Comparison of ENCODE assay signal across 27 cellular contexts in the genomic region with DNA sequence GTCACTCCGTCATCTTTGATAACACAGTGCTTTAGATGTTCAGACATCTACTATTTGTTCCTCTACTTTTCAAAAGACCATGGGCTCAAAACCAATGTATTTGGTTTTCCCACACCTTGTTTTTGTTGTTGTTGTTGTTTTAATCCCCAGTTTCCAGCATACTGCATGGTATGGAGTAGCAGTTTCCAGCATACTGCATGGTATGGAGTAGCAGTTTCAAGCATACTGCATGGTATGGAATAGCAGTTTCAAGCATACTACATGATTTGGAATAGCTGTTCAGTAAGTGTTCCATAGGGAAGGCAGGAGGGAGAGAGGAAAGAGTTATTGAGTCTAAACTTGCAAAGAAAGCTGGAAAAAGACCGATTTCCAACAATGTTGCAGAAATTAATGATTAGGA.
"Had no signal": no experiment of that assay in that cellular context is flagged by ENCODE, and none has a peak within 500 bp of the region (broad histone marks: within the 10 kb centered on the region; RNA-seq: fewer than 3 reads in every experiment).

No MANE protein-coding gene starts in this region.

- H3K9me3 Mint-ChIP-seq: activated B cell treated with CpG ODN at 0.5 μM for 24 hours; activated naive CD4-positive, alpha-beta T cell treated with anti-CD3 and anti-CD28 coated beads, Interleukin-2, amount 50 U/mL, for 24 hours; activated naive CD8-positive, alpha-beta T cell treated with anti-CD3 and anti-CD28 coated beads, Interleukin-2, amount 50 U/mL, for 24 hours; activated T-helper 2 cell treated with anti-CD3 and anti-CD28 coated beads, Interferon-gamma antibody, Interleukin-2, Interleukin-4, amounts not matched to agents 10 μg/mL and 5 μg/mL and 100 μg/mL, durations not matched to agents 14 hours and 24 hours and 36 hours; nephron; T-helper 2 cell treated with Interferon-gamma antibody and Interleukin-4, amounts not matched to agents 5 μg/mL and 100 μg/mL, for 36 hours had no signal

- H3K9me3 ChIP-seq: breast epithelium, heart right ventricle, left ventricle myocardium inferior, testis, transverse colon, uterus had no signal

- H3K4me3 Mint-ChIP-seq: activated B cell treated with CpG ODN at 0.5 μM for 24 hours; activated CD4-positive, alpha-beta T cell treated with anti-CD3 and anti-CD28 coated beads for 36 hours; activated CD8-positive, alpha-beta memory T cell treated with anti-CD3 and anti-CD28 coated beads, Interleukin-2, amount 10 ng/mL, durations not matched to agents 7 days and 5 days; activated CD8-positive, alpha-beta T cell treated with anti-CD3 and anti-CD28 coated beads, Interleukin-2, amount 10 ng/mL, durations not matched to agents 7 days and 5 days; activated naive CD4-positive, alpha-beta T cell treated with anti-CD3 and anti-CD28 coated beads, Interleukin-2, amount 50 U/mL, for 24 hours; activated naive CD8-positive, alpha-beta T cell treated with anti-CD3 and anti-CD28 coated beads, Interleukin-2, amount 50 U/mL, for 24 hours; nephron; T-helper 2 cell treated with Interferon-gamma antibody and Interleukin-4, amounts not matched to agents 5 μg/mL and 100 μg/mL, for 36 hours had no signal

- H3K27ac ChIP-seq: breast epithelium, heart right ventricle, left ventricle myocardium inferior, testis, transverse colon, uterus had no signal

- H3K27me3 Mint-ChIP-seq: activated naive CD4-positive, alpha-beta T cell treated with anti-CD3 and anti-CD28 coated beads, Interleukin-2, amount 50 U/mL, for 24 hours had no signal

- H3K36me3 ChIP-seq: breast epithelium, heart right ventricle, left ventricle myocardium inferior, transverse colon, uterus had no signal

- H3K4me3 ChIP-seq: breast epithelium, heart right ventricle, left ventricle myocardium inferior, lung, testis, transverse colon, uterus had no signal

- FAIRE-seq: colon, islet of Langerhans had no signal

- H3K4me1 ChIP-seq: breast epithelium, heart right ventricle, left ventricle myocardium inferior, testis, transverse colon, uterus had no signal

- H3K36me3 Mint-ChIP-seq: activated CD8-positive, alpha-beta memory T cell treated with anti-CD3 and anti-CD28 coated beads, Interleukin-2, amount 10 ng/mL, durations not matched to agents 7 days and 5 days; activated naive CD4-positive, alpha-beta T cell treated with anti-CD3 and anti-CD28 coated beads, Interleukin-2, amount 50 U/mL, for 24 hours had no signal

- H3K27ac Mint-ChIP-seq: activated B cell treated with CpG ODN at 0.5 μM for 24 hours; activated CD4-positive, alpha-beta T cell treated with anti-CD3 and anti-CD28 coated beads for 36 hours; activated CD8-positive, alpha-beta memory T cell treated with anti-CD3 and anti-CD28 coated beads, Interleukin-2, amount 10 ng/mL, durations not matched to agents 7 days and 5 days; activated CD8-positive, alpha-beta T cell treated with anti-CD3 and anti-CD28 coated beads, Interleukin-2, amount 10 ng/mL, durations not matched to agents 7 days and 5 days; activated naive CD4-positive, alpha-beta T cell treated with anti-CD3 and anti-CD28 coated beads, Interleukin-2, amount 50 U/mL, for 24 hours; activated naive CD8-positive, alpha-beta T cell treated with anti-CD3 and anti-CD28 coated beads, Interleukin-2, amount 50 U/mL, for 24 hours; activated T-helper 2 cell treated with anti-CD3 and anti-CD28 coated beads, Interferon-gamma antibody, Interleukin-2, Interleukin-4, amounts not matched to agents 10 μg/mL and 5 μg/mL and 100 μg/mL, durations not matched to agents 14 hours and 24 hours and 36 hours; nephron; T-helper 2 cell treated with Interferon-gamma antibody and Interleukin-4, amounts not matched to agents 5 μg/mL and 100 μg/mL, for 36 hours had no signal

- ATAC-seq: activated CD4-positive, alpha-beta T cell treated with anti-CD3 and anti-CD28 coated beads for 36 hours; activated CD8-positive, alpha-beta memory T cell treated with anti-CD3 and anti-CD28 coated beads, Interleukin-2, amount 10 ng/mL, durations not matched to agents 7 days and 5 days; activated CD8-positive, alpha-beta T cell treated with anti-CD3 and anti-CD28 coated beads, Interleukin-2, amount 10 ng/mL, durations not matched to agents 7 days and 5 days; activated naive CD8-positive, alpha-beta T cell treated with anti-CD3 and anti-CD28 coated beads, Interleukin-2, amount 50 U/mL, for 24 hours; right cardiac atrium; stimulated activated naive CD8-positive, alpha-beta T cell treated with anti-CD3 and anti-CD28 coated beads, Interleukin-15, Interleukin-2, amounts not matched to agents 100 U/mL and 50 U/mL, for 24 hours had no signal

- H3K4me1 Mint-ChIP-seq: activated B cell treated with CpG ODN at 0.5 μM for 24 hours; activated CD4-positive, alpha-beta T cell treated with anti-CD3 and anti-CD28 coated beads for 36 hours; activated CD8-positive, alpha-beta memory T cell treated with anti-CD3 and anti-CD28 coated beads, Interleukin-2, amount 10 ng/mL, durations not matched to agents 7 days and 5 days; activated naive CD4-positive, alpha-beta T cell treated with anti-CD3 and anti-CD28 coated beads, Interleukin-2, amount 50 U/mL, for 24 hours; activated naive CD8-positive, alpha-beta T cell treated with anti-CD3 and anti-CD28 coated beads, Interleukin-2, amount 50 U/mL, for 24 hours; nephron had no signal

- DNase-seq: activated B cell treated with CpG ODN at 0.5 μM for 24 hours; activated CD4-positive, alpha-beta T cell treated with anti-CD3 and anti-CD28 coated beads for 36 hours; activated CD8-positive, alpha-beta memory T cell treated with anti-CD3 and anti-CD28 coated beads, Interleukin-2, amount 10 ng/mL, durations not matched to agents 7 days and 5 days; activated CD8-positive, alpha-beta T cell treated with anti-CD3 and anti-CD28 coated beads, Interleukin-2, amount 10 ng/mL, durations not matched to agents 7 days and 5 days; activated naive CD8-positive, alpha-beta T cell treated with anti-CD3 and anti-CD28 coated beads, Interleukin-2, amount 50 U/mL, for 24 hours; activated T-cell treated with anti-CD3 and anti-CD28 coated beads, Interleukin-2, amount 50 U/mL, for 48 hours; amygdala; effector CD8-positive, alpha-beta T cell; heart right ventricle; left ventricle myocardium inferior; mesendoderm; posterior cingulate gyrus; right cardiac atrium; stimulated activated CD4-positive, alpha-beta T cell treated with anti-CD3 and anti-CD28 coated beads, Interleukin-2, amount 100 ng/mL, for 48 hours; stimulated activated naive CD8-positive, alpha-beta T cell treated with anti-CD3 and anti-CD28 coated beads, Interleukin-15, Interleukin-2, amounts not matched to agents 100 U/mL and 50 U/mL, for 24 hours; T-helper 1 cell; testis; transverse colon; uterus had no signal

- H3K27me3 ChIP-seq: breast epithelium, testis, transverse colon, uterus had no signal
